Comparison of ENCODE assay signal across 8 cellular contexts in the genomic region with DNA sequence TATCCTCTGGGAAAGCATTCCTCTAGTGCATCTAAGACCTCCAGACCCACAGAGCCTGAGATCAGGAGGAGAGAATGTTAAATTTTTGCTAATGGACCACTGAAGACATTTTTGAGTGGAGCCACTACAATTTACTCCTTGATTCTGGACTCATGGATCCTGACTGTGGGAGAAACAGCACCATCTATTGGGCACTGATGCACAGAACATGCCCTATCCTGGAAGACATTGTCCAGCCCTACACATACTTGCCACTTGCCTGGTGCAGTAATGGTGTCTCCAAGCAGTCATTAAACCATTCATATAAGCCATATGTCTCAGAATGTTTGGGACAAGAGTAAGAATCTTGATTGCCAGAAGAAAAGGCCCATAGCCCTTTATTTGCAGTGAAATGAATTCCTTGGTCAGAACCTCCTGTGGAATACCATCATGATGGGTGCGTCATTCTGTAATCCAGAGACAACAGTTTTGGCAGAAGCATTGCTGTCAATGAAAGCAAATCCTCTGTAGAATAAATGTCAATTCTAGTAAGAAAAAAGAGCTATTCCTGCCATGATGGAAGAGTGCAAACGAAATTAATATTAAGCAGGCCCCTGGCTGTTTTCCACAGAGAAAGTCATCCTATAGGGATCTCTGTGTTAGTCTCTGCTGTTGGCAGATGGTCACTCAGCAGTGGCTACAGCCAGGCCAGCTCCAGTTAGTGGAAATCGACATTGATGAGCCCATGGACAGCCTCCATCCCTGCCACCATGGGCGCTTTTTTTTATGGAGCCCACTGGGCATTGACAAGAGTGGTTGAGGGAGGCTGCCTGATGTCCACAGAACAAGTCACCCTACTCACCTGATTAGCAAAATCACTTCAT. TPM values are rescaled to one million over a fixed set of nuclear protein-coding genes. Genes with fewer than 3 reads are reported as not detected.
A peak's percentile ranks its signal among the peaks of the same experiment; 100 is the strongest.
DNase-seq lines count a peak whose midpoint lies in the region; ATAC-seq and TF ChIP-seq lines count a peak whose summit lies in the region.

No MANE protein-coding gene starts in this region.

- no peaks in the 10 kb centered on the region for H3K9me3 ChIP-seq in HAP-1
- H3K9me3 ChIP-seq in lower lobe of right lung = no peaks in the 10 kb centered on the region

- peak; percentile 74 for TF ChIP-seq CTCF in lower lobe of right lung (IDR thresholded peaks at IDR 0.05)

- in situ Hi-C loops in HAP-1 (cut with MboI; ENCODE audit: low sequenced_read_pairs) = loop anchor here (25.0 kb wide), 1 partner anchor 101 kb away; no protein-coding TSS in a partner anchor

- ATAC-seq in lower lobe of right lung = peak; percentile 80 to 81
- no peak for ATAC-seq in HG02798 (IDR thresholded peaks at IDR 0.05; ENCODE audit: poor library complexity, unreplicated experiment)
- ATAC-seq in HG02885 (IDR thresholded peaks at IDR 0.05; ENCODE audit: poor library complexity, unreplicated experiment) = no peak
- no peak for ATAC-seq in HG02759 (IDR thresholded peaks at IDR 0.05; ENCODE audit: unreplicated experiment)

- no peak overlapping the region for H3K27ac ChIP-seq in lower lobe of right lung

- H3K27me3 ChIP-seq in HAP-1 (ENCODE audit: low read depth) (no peaks in the 10 kb centered on the region), lower lobe of right lung (ENCODE audit: low read depth) (no peaks in the 10 kb centered on the region)

- no peak overlapping the region for H3K4me3 ChIP-seq in HAP-1
- no peak overlapping the region for H3K4me3 ChIP-seq in lower lobe of right lung

- no peaks in the 10 kb centered on the region for H3K4me1 ChIP-seq in HAP-1
- no peaks in the 10 kb centered on the region for H3K4me1 ChIP-seq in lower lobe of right lung

- peak; percentile 59 for DNase-seq in D341Med (ENCODE audit: low spot score)
- peak; percentile 39 to 50 for DNase-seq in HAP-1 (ENCODE audit: low spot score in 2 of 2)
- peak; percentile 39 for DNase-seq in RPMI7951 (ENCODE audit: low read depth)
- peak; percentile 73 for DNase-seq in dermis blood vessel endothelial cell
- no peak for DNase-seq in lower lobe of right lung

- intact Hi-C loops in lower lobe of right lung (cut with DNase I) = no loop called here

- H3K36me3 ChIP-seq in HAP-1 (replicated peaks) (no peaks in the 10 kb centered on the region), lower lobe of right lung (no peaks in the 10 kb centered on the region)

RNA-seq across cellular contexts. Expression of a gene that starts 43.5 kb away (rescaled TPM):
- not detected in 2 replicates for total RNA-seq in RPMI7951 (2014; rRNA removed; shearing (Covaris generic))
- total RNA-seq in dermis blood vessel endothelial cell (not detected in 2 replicates), lower lobe of right lung (2.7 TPM)

Comparison
In these comparisons a context has a peak if more than half of its experiments do, and no peak if none do; other contexts are left out.
1. ATAC-seq: peak in lower lobe of right lung (2 of 2); none in HG02798 (single experiment), HG02885 (single experiment) and HG02759 (single experiment).